Comparison of ENCODE assay signal across 1 cellular context in genomic region chr22:22703715-22704114, GRCh38.
TF ChIP-seq lines count a peak whose summit lies in the region.

No MANE protein-coding gene starts in this region.

TF ChIP-seq in K562, 482 proteins besides CTCF, POLR2A, EP300 and RAD21 (continued from another document):
- TF ChIP-seq ZBTB5 (IDR thresholded peaks at IDR 0.05) (no peak), RCOR1 (IDR thresholded peaks at IDR 0.05; ENCODE audit: borderline replicate concordance in 1 of 2, low read depth in 2 of 2, low read length in 2 of 2) (peak in 1 of 2 experiments; percentile 16; a peak in 1 of 4 replicates), RUNX1 (IDR thresholded peaks at IDR 0.05; ENCODE audit: low read depth) (peak; percentile 48; the same call in 1 of the 2 replicates), NBN (IDR thresholded peaks at IDR 0.05; ENCODE audit: low read depth) (no peak), CTBP1 (IDR thresholded peaks at IDR 0.05; ENCODE audit: borderline replicate concordance) (peak; percentile 82), MAFG (tag; conservative IDR thresholded peaks at IDR 0.05) (0 out of 2 replicates have a peak, but pooled peaks have one; percentile 32), MBD2 (IDR thresholded peaks at IDR 0.05; ENCODE audit: borderline replicate concordance, low read depth) (no peak), E2F4 (CRISPR knock-in tag; IDR thresholded peaks at IDR 0.05; ENCODE audit: low read depth) (no peak), REST (CRISPR knock-in tag; IDR thresholded peaks at IDR 0.05; ENCODE audit: low read depth) (no peak), CHD2 (IDR thresholded peaks at IDR 0.05; ENCODE audit: low read depth, low read length) (0 out of 2 replicates have a peak, but pooled peaks have one; percentile 19), ZNF212 (CRISPR knock-in tag; IDR thresholded peaks at IDR 0.05) (no peak), SRF (CRISPR knock-in tag; IDR thresholded peaks at IDR 0.05) (no peak), MCM3 (IDR thresholded peaks at IDR 0.05) (peak; percentile 49; the same call in 1 of the 2 replicates), UBTF (IDR thresholded peaks at IDR 0.05; ENCODE audit: borderline replicate concordance in 1 of 2, low read depth in 2 of 2, low read length in 2 of 2) (no peak), ZNF589 (CRISPR knock-in tag; IDR thresholded peaks at IDR 0.05; ENCODE audit: low read depth) (no peak), SUPT5H (IDR thresholded peaks at IDR 0.05) (no peak), FOXP1 (CRISPR knock-in tag; IDR thresholded peaks at IDR 0.05) (no peak), EHMT2 (IDR thresholded peaks at IDR 0.05) (no peak), PATZ1 (CRISPR knock-in tag; IDR thresholded peaks at IDR 0.05; ENCODE audit: borderline replicate concordance) (no peak), HNRNPUL1 (IDR thresholded peaks at IDR 0.05; ENCODE audit: low read length) (0 out of 2 replicates have a peak, but pooled peaks have one; percentile 61), ZNF639 (CRISPR knock-in tag; conservative IDR thresholded peaks at IDR 0.05 in 1 of 2, IDR thresholded peaks at IDR 0.05 in 1 of 2) (no peak), POLR2AphosphoS5 (IDR thresholded peaks at IDR 0.05; ENCODE audit: control insufficient read depth, insufficient read depth, low read depth, low read length) (peak; percentile 47; the same call in 1 of the 2 replicates), POLR2G (IDR thresholded peaks at IDR 0.05; ENCODE audit: low read depth, low read length) (no peak), TBP (optimal IDR thresholded peaks at IDR 0.05; ENCODE audit: low read depth, low read length) (peak; percentile 21), ZBED1 (IDR thresholded peaks at IDR 0.05) (peak; percentile 18; the same call in 1 of the 2 replicates), USF2 (CRISPR knock-in tag; IDR thresholded peaks at IDR 0.05) (peak; percentile 38; the same call in 1 of the 2 replicates), TOE1 (IDR thresholded peaks at IDR 0.05; ENCODE audit: borderline replicate concordance) (no peak), TOE1 (CRISPR knock-in tag; IDR thresholded peaks at IDR 0.05; ENCODE audit: borderline replicate concordance, low read depth) (no peak), FOXK1 (CRISPR knock-in tag; IDR thresholded peaks at IDR 0.05; ENCODE audit: borderline replicate concordance) (no peak), PML (IDR thresholded peaks at IDR 0.05; ENCODE audit: low read length) (peak; percentile 56; the same call in 1 of the 2 replicates)
